ENCODE assay signal across 16 cellular contexts in genomic region chr6:139824864-139825263, GRCh38.
DNase-seq lines count a peak whose midpoint lies in the region; ATAC-seq and TF ChIP-seq lines count a peak whose summit lies in the region.
"Had no signal": no experiment of that assay in that cellular context is flagged by ENCODE, and none has a peak within 500 bp of the region (broad histone marks: within the 10 kb centered on the region; RNA-seq: fewer than 3 reads in every experiment).

No MANE protein-coding gene starts in this region.

- ATAC-seq in HG03139 (IDR thresholded peaks at IDR 0.05; ENCODE audit: unreplicated experiment), result no peak
- ATAC-seq: CD8-positive, alpha-beta T cell had no signal

- H3K9ac ChIP-seq in GM23248, result no peak overlapping the region
- H3K9ac ChIP-seq: BLaER1 had no signal

- peak; percentile 22 for DNase-seq in GM23248
- peak; percentile 18 for DNase-seq in epithelial cell of esophagus (ENCODE audit: low read depth)
- DNase-seq in myocyte (ENCODE audit: low read depth), result peak; percentile 6
- no peak for DNase-seq in head of caudate nucleus
- DNase-seq in activated effector memory CD4-positive, alpha-beta T cell treated with anti-CD3 and anti-CD28 coated beads, Interleukin-2, amount 50 U/mL, for 16 hours, result no peak
- DNase-seq: Caco-2; CD4-positive, CD25-positive, alpha-beta regulatory T cell; CD8-positive, alpha-beta T cell; DMS153; DND-41; H7; HCEC 1CT had no signal

- H3K4me1 ChIP-seq in GM23248 (ENCODE audit: insufficient read depth), result peaks cover 7% of the 10 kb centered on the region
- H3K4me1 ChIP-seq: BLaER1 had no signal

- no peak overlapping the region for H2AFZ ChIP-seq in GM23248

- no peaks in the 10 kb centered on the region for H3K9me3 ChIP-seq in GM23248 (ENCODE audit: low read depth)
- H3K9me3 ChIP-seq: BLaER1, Caco-2 had no signal

- H3K9me2 ChIP-seq in GM23248 (ENCODE audit: insufficient read depth), result no peaks in the 10 kb centered on the region

- H4K20me1 ChIP-seq in GM23248 (ENCODE audit: insufficient read depth), result no peaks in the 10 kb centered on the region
- H4K20me1 ChIP-seq: BLaER1 had no signal

- no peak for TF ChIP-seq CTCF in epithelial cell of esophagus (IDR thresholded peaks at IDR 0.05; ENCODE audit: insufficient read depth, low read depth, low read length, missing control alignments)

- no peaks in the 10 kb centered on the region for H3K79me2 ChIP-seq in GM23248 (ENCODE audit: insufficient read depth)

- no peaks in the 10 kb centered on the region for H3K36me3 ChIP-seq in GM23248 (ENCODE audit: low read depth)
- H3K36me3 ChIP-seq: BLaER1 had no signal

- intact Hi-C loops in head of caudate nucleus (cut with DNase I), result no loop called here

- in situ Hi-C loops in GM23248 (cut with MboI), result no loop called here

- WGBS in GM23248 (ENCODE audit: low coverage in 1 of 2, low lambda C conversion rate in 2 of 2, missing lambda C conversion rate in 2 of 2), 2 experiments, result 81 to 85% methylated on average over 2 of the region's 2 CpGs

- H3K4me2 ChIP-seq in GM23248 (ENCODE audit: unreplicated experiment), result no peak overlapping the region
- H3K4me2 ChIP-seq: BLaER1 had no signal

- no peak overlapping the region for H3K4me3 ChIP-seq in GM23248
- no peak overlapping the region for H3K4me3 ChIP-seq in epithelial cell of esophagus (ENCODE audit: low read length)
- H3K4me3 ChIP-seq: BLaER1 had no signal

- H3F3A ChIP-seq in GM23248 (ENCODE audit: insufficient read depth), result peaks cover 5% of the 10 kb centered on the region; the same call in 1 of the 2 replicates

- H3K27me3 ChIP-seq in GM23248 (replicated peaks; ENCODE audit: insufficient read depth), result no peaks in the 10 kb centered on the region
- H3K27me3 ChIP-seq: BLaER1 had no signal

- no peak overlapping the region for H3K27ac ChIP-seq in GM23248
- H3K27ac ChIP-seq: 22Rv1, BLaER1, C4-2B had no signal

Comparison
In these comparisons a context has a peak if more than half of its experiments do, and no peak if none do; other contexts are left out.
1. DNase-seq: peak in GM23248 (single experiment), epithelial cell of esophagus (single experiment) and myocyte (single experiment); none in head of caudate nucleus (0 of 42) and activated effector memory CD4-positive, alpha-beta T cell treated with anti-CD3 and anti-CD28 coated beads, Interleukin-2, amount 50 U/mL, for 16 hours (single experiment).